Comparison of ENCODE assay signal across 24 cellular contexts in genomic region chr2:42057159-42057901, GRCh38.
DNase-seq lines count a peak whose midpoint lies in the region; TF ChIP-seq lines count a peak whose summit lies in the region.
"Had no signal": no experiment of that assay in that cellular context is flagged by ENCODE, and none has a peak within 500 bp of the region (broad histone marks: within the 10 kb centered on the region; RNA-seq: fewer than 3 reads in every experiment).

No MANE protein-coding gene starts in this region.

- no peaks in the 10 kb centered on the region for H3K9me3 ChIP-seq in BLaER1 treated with 17β-estradiol and CSF1 and Interleukin-3, amounts not matched to agents 10 nM and 100 nM (replicated peaks in 1 of 11)
- H3K9me3 ChIP-seq in muscle layer of duodenum (ENCODE audit: control insufficient read depth in 1 of 2, low read length in 2 of 2) = no peaks in the 10 kb centered on the region
- H3K9me3 ChIP-seq in stomach smooth muscle (ENCODE audit: control insufficient read depth in 2 of 2, low read length in 2 of 2) = no peaks in the 10 kb centered on the region
- H3K9me3 ChIP-seq: body of pancreas, MG63 had no signal

- no peak for DNase-seq in amygdala (lab: John Stamatoyannopoulos, UW)
- no peak for DNase-seq in T-helper 1 cell
- no peak for DNase-seq in NCI-H2029 (lab: John Stamatoyannopoulos, UW)
- DNase-seq in NCI-H1417 (lab: John Stamatoyannopoulos, UW) = no peak
- DNase-seq: ACHN; activated B cell treated with CpG ODN at 0.5 μM for 24 hours; activated CD4-positive, alpha-beta T cell treated with anti-CD3 and anti-CD28 coated beads, Interleukin-2, amount 50 U/mL, for 4 hours; activated effector memory CD4-positive, alpha-beta T cell treated with Interleukin-2 at 50 U/mL for 16 hours; activated naive CD8-positive, alpha-beta T cell treated with anti-CD3 and anti-CD28 coated beads, Interleukin-2, amount 10 ng/mL, durations not matched to agents 7 days and 5 days; body of pancreas; EL; endodermal cell; mesendoderm; MG63; naive thymus-derived CD8-positive, alpha-beta T cell; NCI-H1436 treated with DMSO at 0.1 percent for 48 hours; stimulated activated CD4-positive, alpha-beta T cell treated with anti-CD3 and anti-CD28 coated beads, Interleukin-4, amount 100 ng/mL, for 1 hour; stimulated activated naive CD4-positive, alpha-beta T cell had no signal

- H3K27me3 ChIP-seq in BLaER1 treated with 17β-estradiol and CSF1 and Interleukin-3, amounts not matched to agents 10 nM and 100 nM = no peaks in the 10 kb centered on the region
- H3K27me3 ChIP-seq in muscle layer of duodenum (ENCODE audit: low read depth, low read length) (no peaks in the 10 kb centered on the region), stomach smooth muscle (ENCODE audit: control insufficient read depth in 1 of 2, insufficient read depth in 2 of 2, low read length in 2 of 2) (no peaks in the 10 kb centered on the region)
- H3K27me3 ChIP-seq: body of pancreas, MG63 had no signal

- H3K4me1 ChIP-seq in BLaER1 treated with 17β-estradiol and CSF1 and Interleukin-3, amounts not matched to agents 10 nM and 100 nM = peaks cover 29 to 94% (median 90%) of the 10 kb centered on the region in 10 experiments
- H3K4me1 ChIP-seq in muscle layer of duodenum (ENCODE audit: control insufficient read depth in 1 of 2, insufficient read depth in 2 of 2, low read length in 2 of 2) (peaks cover 48 to 50% of the 10 kb centered on the region in 2 donors), stomach smooth muscle (ENCODE audit: control insufficient read depth, insufficient read depth, low read length) (peaks cover 82% of the 10 kb centered on the region)

- 0 out of 22 replicates have a peak overlapping the region, but pooled peaks of 3 of the 11 experiments have one; percentile 4 to 16 (median 7) for H3K27ac ChIP-seq in BLaER1 treated with 17β-estradiol and CSF1 and Interleukin-3, amounts not matched to agents 10 nM and 100 nM
- H3K27ac ChIP-seq in VCaP = peak overlapping the region; percentile 93
- H3K27ac ChIP-seq in muscle layer of duodenum (ENCODE audit: low read length) = peak overlapping the region; percentile 47
- peak overlapping the region; percentile 46 for H3K27ac ChIP-seq in stomach smooth muscle (ENCODE audit: low read length)
- H3K27ac ChIP-seq: C4-2B had no signal

- no peak overlapping the region for H3K4me3 ChIP-seq in BLaER1 treated with 17β-estradiol and CSF1 and Interleukin-3, amounts not matched to agents 10 nM and 100 nM
- H3K4me3 ChIP-seq in muscle layer of duodenum (ENCODE audit: low read depth in 1 of 2, low read length in 2 of 2) = no peak overlapping the region
- no peak overlapping the region for H3K4me3 ChIP-seq in stomach smooth muscle (ENCODE audit: low read length in 2 of 2)
- H3K4me3 ChIP-seq: body of pancreas, MG63, smooth muscle cell had no signal

- peaks cover 0 to 72% (median 0%) of the 10 kb centered on the region in 11 experiments; a peak in 10 of 22 replicates for H4K20me1 ChIP-seq in BLaER1 treated with 17β-estradiol and CSF1 and Interleukin-3, amounts not matched to agents 10 nM and 100 nM

- peak overlapping the region in 8 of 11 experiments; percentile 2 to 91 (median 40); a peak in 13 of 22 replicates for H3K4me2 ChIP-seq in BLaER1 treated with 17β-estradiol and CSF1 and Interleukin-3, amounts not matched to agents 10 nM and 100 nM
- H3K4me2 ChIP-seq: smooth muscle cell had no signal

- no peak for TF ChIP-seq CTCF in VCaP (conservative IDR thresholded peaks at IDR 0.05)

- peak overlapping the region in 4 of 11 experiments; percentile 15 to 51 (median 16); a peak in 4 of 22 replicates for H3K9ac ChIP-seq in BLaER1 treated with 17β-estradiol and CSF1 and Interleukin-3, amounts not matched to agents 10 nM and 100 nM
- H3K9ac ChIP-seq in stomach smooth muscle (ENCODE audit: low read length in 2 of 2) = no peak overlapping the region

- H3K36me3 ChIP-seq in BLaER1 treated with 17β-estradiol and CSF1 and Interleukin-3, amounts not matched to agents 10 nM and 100 nM = peaks cover 0 to 83% (median 62%) of the 10 kb centered on the region in 11 experiments; a peak in 19 of 22 replicates
- peaks cover 36 to 38% of the 10 kb centered on the region in 2 donors for H3K36me3 ChIP-seq in muscle layer of duodenum (ENCODE audit: control insufficient read depth in 1 of 2, insufficient read depth in 2 of 2, low read length in 2 of 2)
- peaks cover 34 to 42% of the 10 kb centered on the region in 2 donors for H3K36me3 ChIP-seq in stomach smooth muscle (ENCODE audit: control insufficient read depth in 2 of 2, insufficient read depth in 2 of 2, low read length in 2 of 2)
